In genomic region chr5:32916648-32917047, GRCh38 we compare ENCODE assay signal across 12 cellular contexts.
DNase-seq lines count a peak whose midpoint lies in the region; ATAC-seq, FAIRE-seq and TF ChIP-seq lines count a peak whose summit lies in the region.
"Had no signal": no experiment of that assay in that cellular context is flagged by ENCODE, and none has a peak within 500 bp of the region (broad histone marks: within the 10 kb centered on the region; RNA-seq: fewer than 3 reads in every experiment).

No MANE protein-coding gene starts in this region.

- BruUV-seq in Calu3 (replicated peaks; lab: Mats Ljungman, UMichigan) = no TSS peak

- H3K36me3 ChIP-seq in astrocyte (ENCODE audit: insufficient read depth, low read length) (no peaks in the 10 kb centered on the region), liver (ENCODE audit: control insufficient read depth in 4 of 4, insufficient read depth in 3 of 4, low read depth in 1 of 4, low read length in 3 of 4) (no peaks in the 10 kb centered on the region)

- peaks cover 25% of the 10 kb centered on the region for H3K27me3 Mint-ChIP-seq in Calu3 (ENCODE audit: unreplicated experiment)
- H3K27me3 Mint-ChIP-seq in astrocyte (ENCODE audit: low read depth, unreplicated experiment) = peaks cover 7% of the 10 kb centered on the region
- H3K27me3 Mint-ChIP-seq: activated naive CD4-positive, alpha-beta T cell treated with anti-CD3 and anti-CD28 coated beads, Interleukin-2, amount 50 U/mL, for 24 hours had no signal

- H3K4me1 Mint-ChIP-seq in Calu3 (ENCODE audit: low read depth, unreplicated experiment) (no peaks in the 10 kb centered on the region), astrocyte (ENCODE audit: low read depth, unreplicated experiment) (no peaks in the 10 kb centered on the region)
- H3K4me1 Mint-ChIP-seq: activated naive CD4-positive, alpha-beta T cell treated with anti-CD3 and anti-CD28 coated beads, Interleukin-2, amount 50 U/mL, for 24 hours; nephron had no signal

- H4K20me1 ChIP-seq in astrocyte (ENCODE audit: insufficient read depth, low read length) = no peaks in the 10 kb centered on the region

- 36% methylated on average over 1 of the region's 1 CpG for WGBS in liver

- H3K4me1 ChIP-seq in astrocyte (ENCODE audit: insufficient read depth, low read length) (no peaks in the 10 kb centered on the region), liver (ENCODE audit: control insufficient read depth in 4 of 4, insufficient read depth in 4 of 4, low read length in 3 of 4) (no peaks in the 10 kb centered on the region)

- no peak overlapping the region for H3K9ac ChIP-seq in astrocyte (ENCODE audit: low read length)
- no peak overlapping the region for H3K9ac ChIP-seq in liver (ENCODE audit: low read depth in 1 of 2, low read length in 2 of 2)

- no peak for ATAC-seq in HG03025 (IDR thresholded peaks at IDR 0.05; ENCODE audit: low FRiP score, unreplicated experiment)
- ATAC-seq in HG02870 (IDR thresholded peaks at IDR 0.05; ENCODE audit: unreplicated experiment) = no peak

- peaks cover 3% of the 10 kb centered on the region for H3K9me3 Mint-ChIP-seq in Calu3 (ENCODE audit: low read depth, unreplicated experiment)
- H3K9me3 Mint-ChIP-seq in astrocyte (ENCODE audit: unreplicated experiment) = no peaks in the 10 kb centered on the region

- intact Hi-C loops in Calu3 (cut with micrococcal nuclease; ENCODE audit: unreplicated experiment) = loop anchor here (1.0 to 10.0 kb wide), 5 partner anchors 209 to 506 kb away; no protein-coding TSS in a partner anchor

- no peak overlapping the region for H3K4me2 ChIP-seq in astrocyte (ENCODE audit: low read length)

- DNase-seq in Calu3 (peak; percentile 50), HT1080 (ENCODE audit: low read depth) (peak; percentile 13), astrocyte (ENCODE audit: low read depth) (peak; percentile 13), frontal cortex (ENCODE audit: low spot score in 2 of 2) (no peak), NOMO-1 (lab: John Stamatoyannopoulos, UW; ENCODE audit: unreplicated experiment in 2 of 2) (no peak)
- DNase-seq: NCI-H1930; stimulated activated naive CD4-positive, alpha-beta T cell had no signal

- H2AFZ ChIP-seq in astrocyte (ENCODE audit: low read depth, low read length) = no peak overlapping the region

- H3K4me3 ChIP-seq in astrocyte (ENCODE audit: insufficient read depth, low read depth, low read length) = no peak overlapping the region
- no peak overlapping the region for H3K4me3 ChIP-seq in liver (ENCODE audit: low read depth in 1 of 3, low read length in 3 of 3)

- H3K79me2 ChIP-seq in astrocyte (ENCODE audit: insufficient read depth, low read length) = no peaks in the 10 kb centered on the region

- CTCF ChIA-PET in Calu3 (lab: Charles Lee) = interaction anchor here (1.4 kb wide), 1 partner anchor 288 kb away, joined by 4 read pairs; no protein-coding TSS in a partner anchor

- H3K9me3 ChIP-seq in astrocyte (ENCODE audit: insufficient read depth, low read depth, low read length) = no peaks in the 10 kb centered on the region
- no peaks in the 10 kb centered on the region for H3K9me3 ChIP-seq in liver (ENCODE audit: control insufficient read depth in 4 of 4, low read length in 3 of 4)

- H3K36me3 Mint-ChIP-seq in Calu3 (ENCODE audit: insufficient read depth, unreplicated experiment) = no peaks in the 10 kb centered on the region
- no peaks in the 10 kb centered on the region for H3K36me3 Mint-ChIP-seq in astrocyte (ENCODE audit: low read depth, unreplicated experiment)

- TF ChIP-seq CTCF in Calu3 (IDR thresholded peaks at IDR 0.05; ENCODE audit: unreplicated experiment) (peak; percentile 54), astrocyte (IDR thresholded peaks at IDR 0.05; ENCODE audit: insufficient read depth, low read depth, low read length) (peak; percentile 44), liver (IDR thresholded peaks at IDR 0.05; ENCODE audit: low read depth, low read length, missing input control) (peak; percentile 46)

- H3K4me3 Mint-ChIP-seq in Calu3 (ENCODE audit: low read depth, unreplicated experiment) (no peak overlapping the region), astrocyte (ENCODE audit: unreplicated experiment) (no peak overlapping the region)
- H3K4me3 Mint-ChIP-seq: activated naive CD4-positive, alpha-beta T cell treated with anti-CD3 and anti-CD28 coated beads, Interleukin-2, amount 50 U/mL, for 24 hours; nephron had no signal

- H3K27ac Mint-ChIP-seq in Calu3 (ENCODE audit: unreplicated experiment) (no peak overlapping the region), astrocyte (ENCODE audit: unreplicated experiment) (no peak overlapping the region)
- H3K27ac Mint-ChIP-seq: activated naive CD4-positive, alpha-beta T cell treated with anti-CD3 and anti-CD28 coated beads, Interleukin-2, amount 50 U/mL, for 24 hours; nephron had no signal

- H3K27me3 ChIP-seq in astrocyte (ENCODE audit: insufficient read depth, low read length) (no peaks in the 10 kb centered on the region), liver (ENCODE audit: control insufficient read depth in 4 of 4, insufficient read depth in 4 of 4, low read length in 3 of 4) (no peaks in the 10 kb centered on the region)

- H3K27ac ChIP-seq in astrocyte (ENCODE audit: low read depth, low read length) (no peak overlapping the region), liver (ENCODE audit: low read depth in 1 of 2, low read length in 2 of 2) (no peak overlapping the region)

- TF ChIP-seq RAD21 in liver (IDR thresholded peaks at IDR 0.05) = peak; percentile 80

- FAIRE-seq in astrocyte (lab: Jason Lieb, UNC) (no peak), frontal cortex (lab: Jason Lieb, UNC) (no peak)

TF ChIP-seq in liver, 16 proteins besides CTCF, POLR2A, EP300 and RAD21:
- TF ChIP-seq HNF4G (IDR thresholded peaks at IDR 0.05) = no peak
- no peak for TF ChIP-seq RXRA (IDR thresholded peaks at IDR 0.05)
- TF ChIP-seq, protein P1, sequence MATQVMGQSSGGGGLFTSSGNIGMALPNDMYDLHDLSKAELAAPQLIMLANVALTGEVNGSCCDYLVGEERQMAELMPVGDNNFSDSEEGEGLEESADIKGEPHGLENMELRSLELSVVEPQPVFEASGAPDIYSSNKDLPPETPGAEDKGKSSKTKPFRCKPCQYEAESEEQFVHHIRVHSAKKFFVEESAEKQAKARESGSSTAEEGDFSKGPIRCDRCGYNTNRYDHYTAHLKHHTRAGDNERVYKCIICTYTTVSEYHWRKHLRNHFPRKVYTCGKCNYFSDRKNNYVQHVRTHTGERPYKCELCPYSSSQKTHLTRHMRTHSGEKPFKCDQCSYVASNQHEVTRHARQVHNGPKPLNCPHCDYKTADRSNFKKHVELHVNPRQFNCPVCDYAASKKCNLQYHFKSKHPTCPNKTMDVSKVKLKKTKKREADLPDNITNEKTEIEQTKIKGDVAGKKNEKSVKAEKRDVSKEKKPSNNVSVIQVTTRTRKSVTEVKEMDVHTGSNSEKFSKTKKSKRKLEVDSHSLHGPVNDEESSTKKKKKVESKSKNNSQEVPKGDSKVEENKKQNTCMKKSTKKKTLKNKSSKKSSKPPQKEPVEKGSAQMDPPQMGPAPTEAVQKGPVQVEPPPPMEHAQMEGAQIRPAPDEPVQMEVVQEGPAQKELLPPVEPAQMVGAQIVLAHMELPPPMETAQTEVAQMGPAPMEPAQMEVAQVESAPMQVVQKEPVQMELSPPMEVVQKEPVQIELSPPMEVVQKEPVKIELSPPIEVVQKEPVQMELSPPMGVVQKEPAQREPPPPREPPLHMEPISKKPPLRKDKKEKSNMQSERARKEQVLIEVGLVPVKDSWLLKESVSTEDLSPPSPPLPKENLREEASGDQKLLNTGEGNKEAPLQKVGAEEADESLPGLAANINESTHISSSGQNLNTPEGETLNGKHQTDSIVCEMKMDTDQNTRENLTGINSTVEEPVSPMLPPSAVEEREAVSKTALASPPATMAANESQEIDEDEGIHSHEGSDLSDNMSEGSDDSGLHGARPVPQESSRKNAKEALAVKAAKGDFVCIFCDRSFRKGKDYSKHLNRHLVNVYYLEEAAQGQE (IDR thresholded peaks at IDR 0.05) = no peak
- no peak for TF ChIP-seq TAF1 (conservative IDR thresholded peaks at IDR 0.05)
- no peak for TF ChIP-seq NR2F2 (IDR thresholded peaks at IDR 0.05)
- TF ChIP-seq, protein P2, sequence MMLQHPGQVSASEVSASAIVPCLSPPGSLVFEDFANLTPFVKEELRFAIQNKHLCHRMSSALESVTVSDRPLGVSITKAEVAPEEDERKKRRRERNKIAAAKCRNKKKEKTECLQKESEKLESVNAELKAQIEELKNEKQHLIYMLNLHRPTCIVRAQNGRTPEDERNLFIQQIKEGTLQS (IDR thresholded peaks at IDR 0.05) = no peak
- TF ChIP-seq SP1 (IDR thresholded peaks at IDR 0.05) = no peak
- TF ChIP-seq, protein P3, sequence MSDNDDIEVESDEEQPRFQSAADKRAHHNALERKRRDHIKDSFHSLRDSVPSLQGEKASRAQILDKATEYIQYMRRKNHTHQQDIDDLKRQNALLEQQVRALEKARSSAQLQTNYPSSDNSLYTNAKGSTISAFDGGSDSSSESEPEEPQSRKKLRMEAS (IDR thresholded peaks at IDR 0.05) = no peak
- no peak for TF ChIP-seq FOXA2 (IDR thresholded peaks at IDR 0.05)
- no peak for TF ChIP-seq JUND (IDR thresholded peaks at IDR 0.05)
- TF ChIP-seq FOXA1 (IDR thresholded peaks at IDR 0.05) = no peak
- TF ChIP-seq HNF4A (conservative IDR thresholded peaks at IDR 0.05) = no peak
- TF ChIP-seq EGR1 (IDR thresholded peaks at IDR 0.05; ENCODE audit: low read depth in 2 of 2) = no peak

Comparison
In these comparisons a context has a peak if more than half of its experiments do, and no peak if none do; other contexts are left out.
1. DNase-seq: peak in Calu3 (single experiment), HT1080 (single experiment) and astrocyte (single experiment); none in frontal cortex (0 of 2) and NOMO-1 (0 of 2).
2. Peak in every context shown above with its lines, with median percentiles within 50 percentile points of each other: CTCF ChIP-seq.